In the genomic region with DNA sequence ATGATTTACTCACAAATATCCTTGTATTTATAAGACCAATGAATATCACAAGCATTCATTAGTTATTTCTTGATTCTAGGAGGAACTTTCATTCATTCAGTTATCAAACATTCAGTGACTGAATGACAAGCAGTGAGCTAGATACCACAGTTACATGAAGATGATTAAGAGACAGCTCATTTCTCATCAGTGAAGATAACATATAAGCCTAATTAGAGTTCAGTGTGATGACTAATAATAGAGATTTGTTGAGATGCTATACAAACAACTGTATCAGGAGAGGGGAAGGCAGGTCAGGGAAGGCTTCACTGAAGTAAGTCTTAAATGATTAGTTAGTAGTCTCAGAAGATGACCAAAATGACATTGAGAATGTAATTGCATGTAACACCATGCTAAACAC, we compare ENCODE assay signal across 26 cellular contexts. TPM values are rescaled to one million over a fixed set of nuclear protein-coding genes. Genes with fewer than 3 reads are reported as not detected.
DNase-seq lines count a peak whose midpoint lies in the region; ATAC-seq, FAIRE-seq and TF ChIP-seq lines count a peak whose summit lies in the region.
"Had no signal": no experiment of that assay in that cellular context is flagged by ENCODE, and none has a peak within 500 bp of the region (broad histone marks: within the 10 kb centered on the region; RNA-seq: fewer than 3 reads in every experiment).

No MANE protein-coding gene starts in this region.

- H3K27me3 Mint-ChIP-seq in HFFc6 (ENCODE audit: insufficient read depth) = no peaks in the 10 kb centered on the region
- H3K27me3 Mint-ChIP-seq in endothelial cell (ENCODE audit: unreplicated experiment) = no peaks in the 10 kb centered on the region

- H3K9ac ChIP-seq in GM12878 (ENCODE audit: control insufficient read depth, insufficient read depth, low read length) (no peak overlapping the region), smooth muscle cell (ENCODE audit: low read depth) (no peak overlapping the region)

- no peaks in the 10 kb centered on the region for H3K9me3 Mint-ChIP-seq in HFFc6
- H3K9me3 Mint-ChIP-seq in endothelial cell (ENCODE audit: unreplicated experiment) = no peaks in the 10 kb centered on the region

- ATAC-seq in activated CD4-positive, CD25-positive, alpha-beta regulatory T cell treated with anti-CD3 and anti-CD28 coated beads, Interleukin-2, amount 50 U/mL, for 24 hours = peak; percentile 95 to 98
- ATAC-seq in GM12878 = peak; percentile 59
- ATAC-seq: HepG2, SK-N-SH treated with all-trans-retinoic acid at 6 μM for 48 hours had no signal

- no peaks in the 10 kb centered on the region for H3K4me1 ChIP-seq in GM12878 (ENCODE audit: control insufficient read depth, insufficient read depth, low read length)
- H3K4me1 ChIP-seq in smooth muscle cell (ENCODE audit: low read depth) = peaks cover 2% of the 10 kb centered on the region
- peaks cover 0 to 4% (median under 1%) of the 10 kb centered on the region in 4 donors for H3K4me1 ChIP-seq in esophagus muscularis mucosa

- H3K27ac Mint-ChIP-seq in HFFc6 = no peak overlapping the region
- H3K27ac Mint-ChIP-seq in endothelial cell (ENCODE audit: unreplicated experiment) = no peak overlapping the region

- H3K4me2 ChIP-seq in GM12878 (ENCODE audit: control insufficient read depth, insufficient read depth) = no peak overlapping the region
- peak overlapping the region; percentile 6 for H3K4me2 ChIP-seq in smooth muscle cell

- no peak for TF ChIP-seq EP300 in GM12878 (IDR thresholded peaks at IDR 0.05; ENCODE audit: borderline replicate concordance in 1 of 2, control insufficient read depth in 1 of 2, low read depth in 2 of 2, low read length in 2 of 2)
- no peak for TF ChIP-seq EP300 in esophagus muscularis mucosa (IDR thresholded peaks at IDR 0.05)

- H3K36me3 Mint-ChIP-seq in HFFc6 (ENCODE audit: low read depth) = no peaks in the 10 kb centered on the region
- no peaks in the 10 kb centered on the region for H3K36me3 Mint-ChIP-seq in endothelial cell (ENCODE audit: low read depth, unreplicated experiment)

- FAIRE-seq in GM12878 (lab: Jason Lieb, UNC) = peak; percentile 79
- FAIRE-seq: GM18507, H1, HepG2 had no signal

- no peak overlapping the region for H3K4me3 ChIP-seq in GM12878
- H3K4me3 ChIP-seq in smooth muscle cell = no peak overlapping the region
- no peak overlapping the region for H3K4me3 ChIP-seq in esophagus muscularis mucosa

- no peak for DNase-seq in activated CD4-positive, CD25-positive, alpha-beta regulatory T cell treated with anti-CD3 and anti-CD28 coated beads, Interleukin-2, amount 50 U/mL, for 72 hours
- DNase-seq in HFFc6 (peak; percentile 42), GM12878 (ENCODE audit: low read depth, low spot score) (no peak), smooth muscle cell (lab: John Stamatoyannopoulos, UW; ENCODE audit: unreplicated experiment) (no peak), endothelial cell (ENCODE audit: low spot score) (no peak), esophagus muscularis mucosa (ENCODE audit: extremely low spot score) (no peak)
- DNase-seq in activated naive CD4-positive, alpha-beta T cell treated with Interleukin-2 at 50 U/mL for 16 hours = no peak
- DNase-seq: AML-193, DND-41, GDM1, KG1, NCI-H1417 treated with DMSO at 0.1 percent for 48 hours, NCI-H187 treated with DMSO at 0.1 percent for 48 hours, NCI-H2227 treated with DMSO at 0.1 percent for 48 hours, NCI-H510A treated with DMSO at 0.1 percent for 48 hours, NCI-H774, OCI-M1, SIG-M5 had no signal

- H3K79me2 ChIP-seq in GM12878 (ENCODE audit: control insufficient read depth, insufficient read depth, low read length) (no peaks in the 10 kb centered on the region), smooth muscle cell (ENCODE audit: low read depth) (peaks cover 14% of the 10 kb centered on the region)

- TF ChIP-seq CTCF in HFFc6 (IDR thresholded peaks at IDR 0.05) (no peak), GM12878 (IDR thresholded peaks at IDR 0.05 in 2 of 3, conservative IDR thresholded peaks at IDR 0.05 in 1 of 3; ENCODE audit: control insufficient read depth in 2 of 3, extremely low read depth in 1 of 3, insufficient read depth in 1 of 3, low read depth in 3 of 3, low read length in 3 of 3) (no peak), smooth muscle cell (IDR thresholded peaks at IDR 0.05; ENCODE audit: borderline replicate concordance, insufficient read depth, poor library complexity, severe bottlenecking) (no peak), endothelial cell (IDR thresholded peaks at IDR 0.05; ENCODE audit: unreplicated experiment) (no peak), esophagus muscularis mucosa (IDR thresholded peaks at IDR 0.05) (no peak)

- H3F3A ChIP-seq in smooth muscle cell (ENCODE audit: low read depth) = no peaks in the 10 kb centered on the region

- CTCF ChIA-PET in GM12878 (lab: Yijun Ruan, JAX) = interaction anchor here (0.8 to 9.8 kb wide), 7 partner anchors 9 to 404 kb away, joined by 3 to 47 read pairs (median 4); a partner anchor contains a TSS

- H3K9me3 ChIP-seq in GM12878 (replicated peaks; ENCODE audit: control insufficient read depth, insufficient read depth, low read length) = no peaks in the 10 kb centered on the region
- no peaks in the 10 kb centered on the region for H3K9me3 ChIP-seq in smooth muscle cell (replicated peaks; ENCODE audit: low read depth)
- H3K9me3 ChIP-seq in esophagus muscularis mucosa = no peaks in the 10 kb centered on the region

- intact Hi-C loops in GM12878 (cut with micrococcal nuclease; ENCODE audit: unreplicated experiment) (no loop called here), esophagus muscularis mucosa (cut with DNase I) (no loop called here)

- TF ChIP-seq POLR2A in GM12878 (IDR thresholded peaks at IDR 0.05; ENCODE audit: low read depth, low read length) (no peak), esophagus muscularis mucosa (IDR thresholded peaks at IDR 0.05; ENCODE audit: low read depth) (no peak)

- in situ Hi-C loops in GM12878 (cut with MboI) = no loop called here

- RAD21 ChIA-PET in GM12878 (lab: Charles Lee; ENCODE audit: unreplicated experiment) = interaction anchor here (1.6 to 3.8 kb wide), 3 partner anchors 10 to 403 kb away, joined by 4 to 21 read pairs (median 12); no protein-coding TSS in a partner anchor

- H2AFZ ChIP-seq in GM12878 (ENCODE audit: control insufficient read depth, low read depth, low read length) (no peak overlapping the region), smooth muscle cell (ENCODE audit: low read depth) (no peak overlapping the region)

- H3K27me3 ChIP-seq in GM12878 (replicated peaks in 1 of 2; ENCODE audit: control insufficient read depth in 2 of 2, insufficient read depth in 2 of 2, low read length in 1 of 2) (no peaks in the 10 kb centered on the region), smooth muscle cell (ENCODE audit: low read depth) (no peaks in the 10 kb centered on the region), esophagus muscularis mucosa (no peaks in the 10 kb centered on the region)

- H3K36me3 ChIP-seq in GM12878 (ENCODE audit: control insufficient read depth in 2 of 2, insufficient read depth in 2 of 2, low read length in 1 of 2) (no peaks in the 10 kb centered on the region), smooth muscle cell (ENCODE audit: low read depth) (no peaks in the 10 kb centered on the region), esophagus muscularis mucosa (no peaks in the 10 kb centered on the region)

- no peak overlapping the region for H3K27ac ChIP-seq in GM12878 (ENCODE audit: control insufficient read depth, insufficient read depth)
- no peak overlapping the region for H3K27ac ChIP-seq in smooth muscle cell (ENCODE audit: low read depth)
- H3K27ac ChIP-seq in esophagus muscularis mucosa (replicated peaks in 1 of 4) = no peak overlapping the region
- H3K27ac ChIP-seq: 22Rv1, C4-2B, RWPE1 had no signal

- H3K4me3 Mint-ChIP-seq in HFFc6 (no peak overlapping the region), endothelial cell (ENCODE audit: unreplicated experiment) (no peak overlapping the region)

- H4K20me1 ChIP-seq in GM12878 (ENCODE audit: control insufficient read depth, insufficient read depth) (no peaks in the 10 kb centered on the region), smooth muscle cell (ENCODE audit: low read depth) (no peaks in the 10 kb centered on the region)

- BruUV-seq in GM12878 (replicated peaks; lab: Mats Ljungman, UMichigan) = no TSS peak

- H3K4me1 Mint-ChIP-seq in HFFc6 (ENCODE audit: low read depth) (peaks cover 63% of the 10 kb centered on the region), endothelial cell (ENCODE audit: unreplicated experiment) (peaks cover 6% of the 10 kb centered on the region)

- no peak for TF ChIP-seq RAD21 in GM12878 (IDR thresholded peaks at IDR 0.05; ENCODE audit: insufficient read depth, low read depth, low read length)

- POLR2A ChIA-PET in GM12878 (lab: Charles Lee) = no interaction called here

- SMC1A ChIA-PET in GM12878 (lab: Charles Lee; ENCODE audit: uncharacterized antibody, unreplicated experiment) = interaction anchor here (0.6 to 4.7 kb wide), 6 partner anchors 10 to 404 kb away, joined by 3 to 31 read pairs (median 4); no protein-coding TSS in a partner anchor

RNA-seq across cellular contexts. Expression of a gene that starts 14.6 kb away (rescaled TPM):
- total RNA-seq in HFFc6 (2021; fragmentation: NEBNext Ultra II Directional; extraction: Animal tissue kit (Norgen Biotek cat#: 25700)) = not detected
- not detected in 2 replicates for total RNA-seq in GM12878 (2013; cell fraction: nucleolus; rRNA removed)
- total RNA-seq in GM12878 (2014; rRNA removed) (not detected in 2 replicates), GM12878 (2014; rRNA removed; fragmentation: Illumina TruSeq; extraction: Trizol) (not detected in 2 replicates), GM12878 (2021) (not detected in 2 replicates), smooth muscle cell (not detected in 2 replicates), endothelial cell (ENCODE audit: unreplicated experiment) (0.85 TPM), esophagus muscularis mucosa (not detected)
- polyA plus RNA-seq in GM12878 (2011; ENCODE audit: low read depth) = not detected
- polyA plus RNA-seq in GM12878 (2011; rRNA removed) (not detected in 2 replicates), GM12878 (2014; fragmentation: Illumina TruSeq; extraction: Trizol) (not detected in 2 replicates), GM12878 (2014; fragmentation: Nextera tagmentation; extraction: Ambion mirVana) (not detected), GM12878 (2014; rRNA removed) (not detected in 2 replicates), GM12878 (2016; fragmentation: Nextera tagmentation; extraction: Ambion mirVana) (not detected), smooth muscle cell (0.24 TPM in 1 of 2 replicates, not detected in the other)
- not detected in 2 replicates for polyA plus RNA-seq in GM12878 (2011; cell fraction: cytosol; rRNA removed)
- polyA plus RNA-seq in GM12878 (2011; cell fraction: nucleus; rRNA removed) = not detected in 2 replicates
- polyA plus RNA-seq in GM12878 (2012) = not detected in 2 replicates
- polyA minus RNA-seq in GM12878 (2011; rRNA and poly(A)+ RNA removed) = not detected in 2 replicates
- not detected in 2 replicates for polyA minus RNA-seq in GM12878 (2011; cell fraction: cytosol; rRNA and poly(A)+ RNA removed)
- not detected in 2 replicates for polyA minus RNA-seq in GM12878 (2011; cell fraction: nucleus; rRNA and poly(A)+ RNA removed)
- total RNA-seq: H1 had no signal
- polyA plus RNA-seq: H1 had no signal

RNA-seq across cellular contexts. Expression of a gene that starts 38.0 kb away (rescaled TPM):
- 10 to 100 TPM; 14.2 to 17.1 (median 15.3) TPM for total RNA-seq in HFFc6 (2021; fragmentation: NEBNext Ultra II Directional; extraction: Animal tissue kit (Norgen Biotek cat#: 25700))
- 22.5 and 25.7 TPM in 2 replicates for total RNA-seq in GM12878 (2013; cell fraction: nucleolus; rRNA removed)
- total RNA-seq in GM12878 (2014; rRNA removed) (11.2 and 14.6 TPM in 2 replicates), GM12878 (2014; rRNA removed; fragmentation: Illumina TruSeq; extraction: Trizol) (13.7 and 14.6 TPM in 2 replicates), GM12878 (2021) (11.0 and 11.3 TPM in 2 replicates), smooth muscle cell (25.3 and 28.9 TPM in 2 replicates), endothelial cell (ENCODE audit: unreplicated experiment) (23.7 TPM), esophagus muscularis mucosa (10 to 100 TPM; 18.9 to 25.7 (median 20.9) TPM)
- polyA plus RNA-seq in GM12878 (2011; ENCODE audit: low read depth) = 12.4 TPM
- polyA plus RNA-seq in GM12878 (2011; rRNA removed) (34.7 and 37.3 TPM in 2 replicates), GM12878 (2014; fragmentation: Illumina TruSeq; extraction: Trizol) (16.0 and 20.1 TPM in 2 replicates), GM12878 (2014; fragmentation: Nextera tagmentation; extraction: Ambion mirVana) (10 to 100 TPM; 23.3 to 29.7 TPM), GM12878 (2014; rRNA removed) (12.4 and 12.6 TPM in 2 replicates), GM12878 (2016; fragmentation: Nextera tagmentation; extraction: Ambion mirVana) (10 to 100 TPM; 26.1 to 26.8 TPM), smooth muscle cell (32.0 and 41.1 TPM in 2 replicates)
- polyA plus RNA-seq in GM12878 (2011; cell fraction: cytosol; rRNA removed) = 32.3 and 36.8 TPM in 2 replicates
- polyA plus RNA-seq in GM12878 (2011; cell fraction: nucleus; rRNA removed) = 20.8 and 25.0 TPM in 2 replicates
- polyA plus RNA-seq in GM12878 (2012) = 17.1 and 17.9 TPM in 2 replicates
- 43.6 and 50.8 TPM in 2 replicates for polyA minus RNA-seq in GM12878 (2011; rRNA and poly(A)+ RNA removed)
- 11.2 and 12.1 TPM in 2 replicates for polyA minus RNA-seq in GM12878 (2011; cell fraction: cytosol; rRNA and poly(A)+ RNA removed)
- polyA minus RNA-seq in GM12878 (2011; cell fraction: nucleus; rRNA and poly(A)+ RNA removed) = 20.8 and 26.7 TPM in 2 replicates
